Comparison of ENCODE assay signal across 6 cellular contexts in the genomic region with DNA sequence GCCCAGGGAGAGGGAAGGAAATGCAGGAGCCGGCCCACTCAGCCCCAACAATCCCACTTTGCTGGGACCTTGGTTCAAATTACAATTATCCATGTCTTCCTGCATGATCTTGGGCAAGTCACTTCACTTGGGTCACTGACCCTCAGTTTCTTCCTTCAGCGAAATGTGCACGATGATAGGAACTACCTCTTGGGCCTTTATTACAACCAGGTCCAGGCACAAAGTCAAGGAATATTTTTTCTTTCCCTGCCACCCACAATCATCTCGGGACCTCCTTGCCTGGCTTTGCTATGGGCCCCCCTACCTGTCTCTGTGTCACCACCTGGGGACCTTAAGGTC. TPM values are rescaled to one million over a fixed set of nuclear protein-coding genes. Genes with fewer than 3 reads are reported as not detected.
DNase-seq lines count a peak whose midpoint lies in the region; ATAC-seq and TF ChIP-seq lines count a peak whose summit lies in the region.

No MANE protein-coding gene starts in this region.

- H3K18ac ChIP-seq in neuronal stem cell (ENCODE audit: low read length): peak overlapping the region; percentile 84

- no CpG with 5 or more reads among the region's 4 CpGs for WGBS in neuronal stem cell (ENCODE audit: extremely low coverage in 2 of 2, insufficient read length in 2 of 2, insufficient replicate concordance in 1 of 2), 2 donors

- H2AK5ac ChIP-seq in neuronal stem cell (ENCODE audit: low read depth, low read length): no peak overlapping the region

- no peak overlapping the region for H3K14ac ChIP-seq in neuronal stem cell (ENCODE audit: low read length)

- no peak overlapping the region for H2BK120ac ChIP-seq in neuronal stem cell (ENCODE audit: low read depth, low read length)

- H3K36me3 ChIP-seq in neuronal stem cell (replicated peaks in 1 of 2; ENCODE audit: control insufficient read depth in 2 of 2, insufficient read depth in 2 of 2, low read length in 2 of 2): peaks cover 18 to 29% of the 10 kb centered on the region in 2 donors

- H2BK15ac ChIP-seq in neuronal stem cell (ENCODE audit: low read length): peak overlapping the region; percentile 20

- H3K4me3 ChIP-seq in HFF-Myc (replicated peaks; ENCODE audit: low read depth, low read length) (peak overlapping the region; percentile 74), neuronal stem cell (ENCODE audit: low read length in 2 of 2) (peak overlapping the region; percentile 54 to 68)

- ATAC-seq in HG02642 (IDR thresholded peaks at IDR 0.05; ENCODE audit: poor library complexity, unreplicated experiment): no peak

- H3K27ac ChIP-seq in caudate nucleus (ENCODE audit: low read depth, low read length): peak overlapping the region; percentile 87
- no peak overlapping the region for H3K27ac ChIP-seq in neuronal stem cell (replicated peaks; ENCODE audit: low read length)

- peak overlapping the region; percentile 92 for H2AFZ ChIP-seq in neuronal stem cell (ENCODE audit: low read length)

- H2BK5ac ChIP-seq in neuronal stem cell (ENCODE audit: low read length): no peak overlapping the region

- peaks cover 6 to 12% of the 10 kb centered on the region in 2 donors for H3K4me1 ChIP-seq in neuronal stem cell (ENCODE audit: control insufficient read depth in 2 of 2, insufficient read depth in 1 of 2, low read depth in 1 of 2, low read length in 2 of 2)

- peak overlapping the region; percentile 90 for H3K4me2 ChIP-seq in neuronal stem cell (ENCODE audit: insufficient read depth, low read length, poor library complexity, severe bottlenecking)

- no peaks in the 10 kb centered on the region for H3K27me3 ChIP-seq in neuronal stem cell (ENCODE audit: control insufficient read depth in 3 of 3, insufficient read depth in 3 of 3, low read depth in 1 of 3, low read length in 3 of 3)

- no peak overlapping the region for H4K8ac ChIP-seq in neuronal stem cell (ENCODE audit: low read depth, low read length)

- TF ChIP-seq CTCF in HFF-Myc (IDR thresholded peaks at IDR 0.05; ENCODE audit: low read depth, low read length, missing control alignments): no peak

- no peak overlapping the region for H3K9ac ChIP-seq in neuronal stem cell (ENCODE audit: low read depth, low read length, poor library complexity)

- no peak overlapping the region for H3K23ac ChIP-seq in neuronal stem cell (ENCODE audit: low read depth, low read length, poor library complexity)

- no peak overlapping the region for H3K4ac ChIP-seq in neuronal stem cell (ENCODE audit: low read length)

- no peaks in the 10 kb centered on the region for H3K79me1 ChIP-seq in neuronal stem cell (ENCODE audit: low read depth, low read length)

- DNase-seq in HFF-Myc (ENCODE audit: extremely low read depth, low read depth): no peak
- DNase-seq in caudate nucleus (lab: John Stamatoyannopoulos, UW): no peak
- no peak for DNase-seq in neuronal stem cell (ENCODE audit: low spot score)
- no peak for DNase-seq in activated effector memory CD4-positive, alpha-beta T cell treated with Interleukin-2 at 50 U/mL for 16 hours
- DNase-seq in NCI-H146 (lab: John Stamatoyannopoulos, UW): no peak

- H4K91ac ChIP-seq in neuronal stem cell (ENCODE audit: low read depth, low read length, poor library complexity): no peak overlapping the region

- H2BK12ac ChIP-seq in neuronal stem cell (ENCODE audit: low read length): no peak overlapping the region

- no peaks in the 10 kb centered on the region for H3K9me3 ChIP-seq in neuronal stem cell (replicated peaks in 1 of 2; ENCODE audit: control insufficient read depth in 2 of 2, insufficient read depth in 1 of 2, low read depth in 1 of 2, low read length in 2 of 2)

RNA-seq across cellular contexts. Expression of a gene that starts 0.4 kb away (rescaled TPM):
- polyA plus RNA-seq in neuronal stem cell (2013, experiment 1 of 2): 35.9 TPM
- 35.5 TPM for polyA plus RNA-seq in neuronal stem cell (2013, experiment 2 of 2)

RNA-seq across cellular contexts. Expression of a gene that starts 21.2 kb away (rescaled TPM):
- polyA plus RNA-seq in neuronal stem cell (2013, experiment 1 of 2): 15.3 TPM
- polyA plus RNA-seq in neuronal stem cell (2013, experiment 2 of 2): 15.1 TPM

RNA-seq across cellular contexts. Expression of a gene that starts 21.3 kb away (rescaled TPM):
- polyA plus RNA-seq in neuronal stem cell (2013, experiment 1 of 2): 0.75 TPM
- polyA plus RNA-seq in neuronal stem cell (2013, experiment 2 of 2): 0.62 TPM

RNA-seq across cellular contexts. Expression of a gene that starts 22.2 kb away (rescaled TPM):
- 39.1 TPM for polyA plus RNA-seq in neuronal stem cell (2013, experiment 1 of 2)
- 39.1 TPM for polyA plus RNA-seq in neuronal stem cell (2013, experiment 2 of 2)

RNA-seq across cellular contexts. Expression of a gene that starts 24.9 kb away (rescaled TPM):
- polyA plus RNA-seq in neuronal stem cell (2013, experiment 1 of 2): 0.28 TPM
- 0.21 TPM for polyA plus RNA-seq in neuronal stem cell (2013, experiment 2 of 2)
